ENCODE assay signal across 8 cellular contexts in the genomic region with DNA sequence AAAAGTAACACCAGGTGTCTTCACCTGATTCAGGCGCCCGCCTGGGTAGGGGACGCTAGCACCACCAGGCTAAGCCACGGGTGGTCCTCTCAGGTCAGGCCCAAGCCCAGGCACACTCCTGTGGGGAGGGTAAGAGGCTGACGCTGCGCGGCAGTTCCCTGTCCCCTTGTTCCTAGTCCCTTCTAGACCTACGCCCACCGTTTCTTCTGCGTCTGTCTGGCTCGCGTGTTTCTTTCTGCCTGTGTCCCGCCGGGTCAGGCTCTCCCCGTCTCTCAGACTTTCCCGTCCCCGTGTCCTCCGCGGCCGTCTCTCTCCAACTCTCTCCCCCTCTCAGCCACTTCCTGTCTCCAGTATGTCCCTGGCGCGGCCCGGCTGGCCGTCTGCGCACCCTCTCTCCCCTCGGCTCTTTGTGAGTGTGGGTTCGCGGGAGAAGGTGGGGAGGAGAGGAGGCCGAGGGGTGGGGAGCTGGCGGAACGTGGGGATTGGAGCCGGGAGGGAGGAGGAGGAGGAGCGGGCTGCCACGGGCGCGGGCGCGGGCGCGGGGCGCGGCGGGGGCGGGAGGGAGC. TPM values are rescaled to one million over a fixed set of nuclear protein-coding genes. Genes with fewer than 3 reads are reported as not detected.
DNase-seq lines count a peak whose midpoint lies in the region; ATAC-seq and TF ChIP-seq lines count a peak whose summit lies in the region.

No MANE protein-coding gene starts in this region.

- peaks cover 70% of the 10 kb centered on the region for H3K4me1 Mint-ChIP-seq in osteocyte (ENCODE audit: unreplicated experiment)

- H3K36me3 ChIP-seq in A673 (ENCODE audit: insufficient read depth, low read length, poor library complexity, severe bottlenecking) (no peaks in the 10 kb centered on the region), adrenal gland (replicated peaks in 1 of 2) (no peaks in the 10 kb centered on the region), cardiac muscle cell (no peaks in the 10 kb centered on the region), vagina (no peaks in the 10 kb centered on the region)

- CTCF ChIA-PET in A673 (lab: Charles Lee) = interaction anchor here (0.6 to 1.4 kb wide), 4 partner anchors 9 to 52 kb away, joined by 3 to 13 read pairs (median 4); a partner anchor contains a TSS

- no peaks in the 10 kb centered on the region for H3K27me3 Mint-ChIP-seq in osteocyte (ENCODE audit: unreplicated experiment)

- H3K27me3 ChIP-seq in A673 (replicated peaks; ENCODE audit: insufficient read depth, low read depth, low read length, poor library complexity) = no peaks in the 10 kb centered on the region
- H3K27me3 ChIP-seq in adrenal gland = no peaks in the 10 kb centered on the region
- no peaks in the 10 kb centered on the region for H3K27me3 ChIP-seq in cardiac muscle cell
- no peaks in the 10 kb centered on the region for H3K27me3 ChIP-seq in vagina

- POLR2A ChIA-PET in A673 (lab: Charles Lee; ENCODE audit: low non-redundant PET) = no interaction called here

- H3K4me1 ChIP-seq in A673 (ENCODE audit: insufficient read depth, low read length, poor library complexity, severe bottlenecking) (peaks cover 29% of the 10 kb centered on the region), adrenal gland (replicated peaks in 1 of 2) (peaks cover 47 to 83% of the 10 kb centered on the region in 2 donors), cardiac muscle cell (ENCODE audit: low read depth) (peaks cover 25% of the 10 kb centered on the region), vagina (peaks cover 65% of the 10 kb centered on the region)

- H3K9me3 ChIP-seq in A673 (ENCODE audit: low read depth, low read length, poor library complexity, severe bottlenecking) (no peaks in the 10 kb centered on the region), adrenal gland (replicated peaks in 1 of 3) (no peaks in the 10 kb centered on the region), cardiac muscle cell (ENCODE audit: low read depth) (no peaks in the 10 kb centered on the region), vagina (no peaks in the 10 kb centered on the region)

- peak overlapping the region; percentile 90 for H3K27ac ChIP-seq in A673 (ENCODE audit: low read depth, low read length, poor library complexity, severe bottlenecking)
- H3K27ac ChIP-seq in adrenal gland = peak overlapping the region; percentile 86 to 99 (median 98)
- H3K27ac ChIP-seq in cardiac muscle cell = peak overlapping the region; percentile 78
- H3K27ac ChIP-seq in vagina = peak overlapping the region; percentile 90

- intact Hi-C loops in A673 (cut with micrococcal nuclease; ENCODE audit: unreplicated experiment) (loop anchor here (5.0 kb wide), 1 partner anchor 51 kb away; a partner anchor contains a TSS), adrenal gland (cut with DNase I) (no loop called here), vagina (cut with DNase I) (loop anchor here (10.0 kb wide), 1 partner anchor 48 kb away; a partner anchor contains a TSS)

- WGBS in adrenal gland, 4 donors = 0 to 1% (median 0%) methylated on average over 13 to 43 of the region's 44 CpGs

- TF ChIP-seq CTCF in A673 (conservative IDR thresholded peaks at IDR 0.05; ENCODE audit: low read depth, low read length) (no peak), adrenal gland (IDR thresholded peaks at IDR 0.05) (no peak), cardiac muscle cell (IDR thresholded peaks at IDR 0.05; ENCODE audit: low read depth, low read length) (no peak), osteocyte (IDR thresholded peaks at IDR 0.05) (no peak), vagina (IDR thresholded peaks at IDR 0.05) (peak in 1 of 3 experiments; percentile 11)

- peaks cover 8% of the 10 kb centered on the region for H3K36me3 Mint-ChIP-seq in osteocyte (ENCODE audit: unreplicated experiment)

- BruUV-seq in A673 (replicated peaks; lab: Mats Ljungman, UMichigan) = no TSS peak

- DNase-seq in A673 (ENCODE audit: low spot score) (peak; percentile 66), OCI-M1 (lab: John Stamatoyannopoulos, UW) (peak; percentile 72), adrenal gland (peak; percentile 87 to 96 (median 94)), cardiac muscle cell (ENCODE audit: low read depth in 1 of 2, low spot score in 1 of 2) (peak; percentile 78 to 95), osteocyte (ENCODE audit: extremely low spot score, unreplicated experiment) (peak; percentile 93), vagina (ENCODE audit: extremely low spot score in 2 of 2) (peak in 1 of 2 donors; percentile 94)

- H3K9me3 Mint-ChIP-seq in osteocyte (ENCODE audit: unreplicated experiment) = no peaks in the 10 kb centered on the region

- ATAC-seq in GM18511 (IDR thresholded peaks at IDR 0.05; ENCODE audit: unreplicated experiment) (peak; percentile 32), HG03175 (IDR thresholded peaks at IDR 0.05; ENCODE audit: unreplicated experiment) (peak; percentile 36)

- peak overlapping the region; percentile 100 for H3K27ac Mint-ChIP-seq in osteocyte (ENCODE audit: unreplicated experiment)

- H3K4me3 ChIP-seq in A673 (ENCODE audit: low read depth, low read length, poor library complexity, severe bottlenecking) (peak overlapping the region; percentile 71), adrenal gland (peak overlapping the region in 3 of 4 donors; percentile 8 to 87 (median 40)), cardiac muscle cell (peak overlapping the region; percentile 75), vagina (peak overlapping the region; percentile 60 to 86)

- peak overlapping the region; percentile 96 for H3K4me3 Mint-ChIP-seq in osteocyte (ENCODE audit: unreplicated experiment)

- TF ChIP-seq POLR2A in adrenal gland (IDR thresholded peaks at IDR 0.05) (peak; percentile 98 to 99), vagina (IDR thresholded peaks at IDR 0.05) (peak in 1 of 2 donors; percentile 99)

RNA-seq across cellular contexts. Expression of a gene that starts 3.1 kb away (rescaled TPM):
- total RNA-seq in A673 (2021) = 3.4 and 6.1 TPM in 2 replicates
- total RNA-seq in adrenal gland = 100 to 1,000 TPM in 7 of 8 donors, 10 to 100 TPM in 1; 55.8 to 268 (median 175) TPM
- polyA plus RNA-seq in adrenal gland = 1,000 to 10,000 TPM in 1 of 3 donors, 100 to 1,000 TPM in 1, 10 to 100 TPM in 1; 36.8 to 1,019 (median 396) TPM
- total RNA-seq in cardiac muscle cell = 3.9 and 4.5 TPM in 2 replicates
- polyA plus RNA-seq in cardiac muscle cell = 2.2 and 5.1 TPM in 2 replicates
- 107 and 116 TPM in 2 replicates for total RNA-seq in osteocyte
- 235 TPM for total RNA-seq in vagina

RNA-seq across cellular contexts. Expression of a gene that starts 32.5 kb away (rescaled TPM):
- total RNA-seq in A673 (2021) (17.0 and 19.3 TPM in 2 replicates), adrenal gland (10 to 100 TPM; 32.1 to 74.6 (median 46.7) TPM), cardiac muscle cell (14.8 and 15.8 TPM in 2 replicates), osteocyte (28.3 and 29.0 TPM in 2 replicates), vagina (27.0 TPM)
- polyA plus RNA-seq in adrenal gland (10 to 100 TPM; 16.4 to 52.8 (median 29.0) TPM), cardiac muscle cell (17.6 and 19.4 TPM in 2 replicates)

RNA-seq across cellular contexts. Expression of a gene that starts 40.5 kb away (rescaled TPM):
- total RNA-seq in A673 (2021) = 393 and 400 TPM in 2 replicates
- total RNA-seq in adrenal gland = 100 to 1,000 TPM; 324 to 800 (median 570) TPM
- 100 to 1,000 TPM in 2 of 3 donors, 10 to 100 TPM in 1; 77.1 to 282 (median 138) TPM for polyA plus RNA-seq in adrenal gland
- total RNA-seq in cardiac muscle cell = 374 and 722 TPM in 2 replicates
- 50.0 and 81.5 TPM in 2 replicates for polyA plus RNA-seq in cardiac muscle cell
- total RNA-seq in osteocyte = 516 and 555 TPM in 2 replicates
- total RNA-seq in vagina = 339 TPM

RNA-seq across cellular contexts. Expression of a gene that starts 50.7 kb away (rescaled TPM):
- total RNA-seq in A673 (2021) (6.6 and 7.3 TPM in 2 replicates), adrenal gland (100 to 1,000 TPM in 6 of 8 donors, 10 to 100 TPM in 2; 39.5 to 559 (median 212) TPM), cardiac muscle cell (58.9 and 105 TPM in 2 replicates), osteocyte (18.8 and 22.3 TPM in 2 replicates), vagina (684 TPM)
- polyA plus RNA-seq in adrenal gland (100 to 1,000 TPM in 2 of 3 donors, 10 to 100 TPM in 1; 26.4 to 478 (median 337) TPM), cardiac muscle cell (75.4 and 109 TPM in 2 replicates)

RNA-seq across cellular contexts. Expression of a gene that starts 56.5 kb away (rescaled TPM):
- total RNA-seq in A673 (2021) = not detected in 2 replicates
- under 1 TPM in 1 of 8 donors, not detected in 7; 0.79 TPM for total RNA-seq in adrenal gland
- polyA plus RNA-seq in adrenal gland = under 1 TPM in 2 of 3 donors, not detected in 1; 0.34 to 0.48 TPM
- 0.57 and 1.6 TPM in 2 replicates for total RNA-seq in cardiac muscle cell
- 1.3 and 1.9 TPM in 2 replicates for polyA plus RNA-seq in cardiac muscle cell
- not detected in 2 replicates for total RNA-seq in osteocyte
- total RNA-seq in vagina = 0.74 TPM

Comparison
In these comparisons a context has a peak if more than half of its experiments do, and no peak if none do; other contexts are left out.
1. intact Hi-C loops: an anchor here in A673 (5.0 kb wide) and vagina (10.0 kb wide); none called in adrenal gland.